8 cellular contexts compared by ENCODE assay signal in genomic region chr17:36486204-36487194, GRCh38. TPM values are rescaled to one million over a fixed set of nuclear protein-coding genes. Genes with fewer than 3 reads are reported as not detected.
DNase-seq lines count a peak whose midpoint lies in the region; ATAC-seq and TF ChIP-seq lines count a peak whose summit lies in the region.

TSS of gene ZNHIT3 (plus strand) at chr17:36486681. CDS start at chr17:36486700, 19 bp downstream.

- 0 out of 2 replicates have a peak, but pooled peaks cover 3% of the 10 kb centered on the region for H3F3A ChIP-seq in GM23338 (replicated peaks; ENCODE audit: low read depth)

- no peak for TF ChIP-seq CTCF in DND-41 (IDR thresholded peaks at IDR 0.05; ENCODE audit: borderline replicate concordance, extremely low read depth, low read length, poor library complexity, severe bottlenecking)
- TF ChIP-seq CTCF in GM23338 (conservative IDR thresholded peaks at IDR 0.05; ENCODE audit: low read depth in 2 of 2): no peak

- H3K36me3 ChIP-seq in DND-41 (ENCODE audit: insufficient read depth, low read length): peaks cover 16% of the 10 kb centered on the region
- H3K36me3 ChIP-seq in GM23338 (ENCODE audit: insufficient read depth): no peaks in the 10 kb centered on the region

- H3K9me2 ChIP-seq in GM23338 (ENCODE audit: insufficient read depth): no peaks in the 10 kb centered on the region

- H3K27ac ChIP-seq in DND-41 (ENCODE audit: low read length): peak within 1 kb of the TSS; percentile 84
- 0 out of 2 replicates have a peak within 1 kb of the TSS, but pooled peaks have one; percentile 70 for H3K27ac ChIP-seq in GM23338 (ENCODE audit: low read depth)

- H3K4me3 ChIP-seq in DND-41 (ENCODE audit: low read depth in 1 of 2, low read length in 2 of 2): peak within 1 kb of the TSS; percentile 82 to 99
- H3K4me3 ChIP-seq in GM23338: peak within 1 kb of the TSS; percentile 87

- H3K9me3 ChIP-seq in DND-41 (ENCODE audit: insufficient read depth, low read length, severe bottlenecking): no peaks in the 10 kb centered on the region

- peak within 1 kb of the TSS; percentile 73 for H3K9ac ChIP-seq in DND-41 (ENCODE audit: low read depth, low read length)

- H3K27me3 Mint-ChIP-seq in GM23338 (ENCODE audit: insufficient read depth, low read depth, poor library complexity) (peaks cover 33% of the 10 kb centered on the region), naive B cell (peaks cover 9 to 22% (median 11%) of the 10 kb centered on the region in 3 donors)

- peak within 1 kb of the TSS; percentile 100 for H3K4me3 Mint-ChIP-seq in GM23338
- peak within 1 kb of the TSS; percentile 96 to 100 (median 100) for H3K4me3 Mint-ChIP-seq in naive B cell
- peak within 1 kb of the TSS; percentile 98 for H3K4me3 Mint-ChIP-seq in stimulated activated effector memory CD8-positive, alpha-beta T cell treated with anti-CD3 and anti-CD28 coated beads, Interleukin-12 subunit alpha, Interleukin-12 subunit beta, amount 100 ng/mL, for 72 hours

- H3K4me1 Mint-ChIP-seq in GM23338 (peaks cover 19% of the 10 kb centered on the region), naive B cell (peaks cover 38 to 68% (median 63%) of the 10 kb centered on the region in 3 donors)
- H3K4me1 Mint-ChIP-seq in stimulated activated effector memory CD8-positive, alpha-beta T cell treated with anti-CD3 and anti-CD28 coated beads, Interleukin-12 subunit alpha, Interleukin-12 subunit beta, amount 100 ng/mL, for 72 hours: peaks cover 51% of the 10 kb centered on the region

- H3K4me1 ChIP-seq in DND-41 (ENCODE audit: insufficient read depth, low read length) (peaks cover 40% of the 10 kb centered on the region), GM23338 (ENCODE audit: insufficient read depth) (peaks cover 5% of the 10 kb centered on the region)

- H3K4me2 ChIP-seq in DND-41 (ENCODE audit: insufficient read depth, low read length): peak within 1 kb of the TSS; percentile 89
- peak within 1 kb of the TSS; percentile 94 for H3K4me2 ChIP-seq in GM23338

- H2AFZ ChIP-seq in DND-41 (ENCODE audit: low read depth, low read length): peak within 1 kb of the TSS; percentile 97
- H2AFZ ChIP-seq in GM23338: peak within 1 kb of the TSS; percentile 95

- H3K9me3 Mint-ChIP-seq in GM23338: peaks cover 15% of the 10 kb centered on the region
- peaks cover 0 to 2% (median 0%) of the 10 kb centered on the region in 7 donors for H3K9me3 Mint-ChIP-seq in naive B cell
- no peaks in the 10 kb centered on the region for H3K9me3 Mint-ChIP-seq in stimulated activated effector memory CD8-positive, alpha-beta T cell treated with anti-CD3 and anti-CD28 coated beads, Interleukin-12 subunit alpha, Interleukin-12 subunit beta, amount 100 ng/mL, for 72 hours

- no peaks in the 10 kb centered on the region for H3K27me3 ChIP-seq in DND-41 (ENCODE audit: insufficient read depth, low read length, poor library complexity)
- H3K27me3 ChIP-seq in GM23338 (ENCODE audit: insufficient read depth): peaks cover 32% of the 10 kb centered on the region

- H3K79me2 ChIP-seq in DND-41 (ENCODE audit: insufficient read depth, low read length) (peaks cover 58% of the 10 kb centered on the region), GM23338 (replicated peaks; ENCODE audit: insufficient read depth) (peaks cover 47% of the 10 kb centered on the region)

- peak; percentile 98 for ATAC-seq in DND-41 (ENCODE audit: insufficient read depth, low read depth)
- ATAC-seq in GM23338: peak; percentile 74
- ATAC-seq in naive B cell (ENCODE audit: low read depth in 2 of 2): peak; percentile 93 to 94
- peak; percentile 95 for ATAC-seq in stimulated activated effector memory CD8-positive, alpha-beta T cell treated with anti-CD3 and anti-CD28 coated beads, Interleukin-12 subunit alpha, Interleukin-12 subunit beta, amount 100 ng/mL, for 72 hours

- DNase-seq in DND-41: peak; percentile 93
- DNase-seq in GM23338 (ENCODE audit: low spot score): peak; percentile 98
- DNase-seq in Kasumi-1 (lab: John Stamatoyannopoulos, UW): peak; percentile 98 to 99
- peak; percentile 97 for DNase-seq in RKO (ENCODE audit: low spot score)
- DNase-seq in activated T-helper 1 cell treated with Interleukin-2 at 50 U/mL for 16 hours (ENCODE audit: low read depth): peak; percentile 81
- peak; percentile 93 for DNase-seq in fibroblast of gingiva (ENCODE audit: low read depth)
- peak; percentile 88 for DNase-seq in naive B cell
- peak; percentile 72 to 93 for DNase-seq in stimulated activated effector memory CD8-positive, alpha-beta T cell treated with anti-CD3 and anti-CD28 coated beads, Interleukin-12 subunit alpha, Interleukin-12 subunit beta, amount 100 ng/mL, for 72 hours (ENCODE audit: low spot score in 2 of 2)

- peaks cover 22% of the 10 kb centered on the region for H3K36me3 Mint-ChIP-seq in GM23338 (ENCODE audit: low read depth)
- H3K36me3 Mint-ChIP-seq in naive B cell: peaks cover 4 to 7% of the 10 kb centered on the region in 2 donors
- H3K36me3 Mint-ChIP-seq in stimulated activated effector memory CD8-positive, alpha-beta T cell treated with anti-CD3 and anti-CD28 coated beads, Interleukin-12 subunit alpha, Interleukin-12 subunit beta, amount 100 ng/mL, for 72 hours: peaks cover 50% of the 10 kb centered on the region

- H3K27ac Mint-ChIP-seq in GM23338 (peak within 1 kb of the TSS; percentile 99), naive B cell (peak within 1 kb of the TSS; percentile 96 to 99 (median 98))
- H3K27ac Mint-ChIP-seq in stimulated activated effector memory CD8-positive, alpha-beta T cell treated with anti-CD3 and anti-CD28 coated beads, Interleukin-12 subunit alpha, Interleukin-12 subunit beta, amount 100 ng/mL, for 72 hours: peak within 1 kb of the TSS; percentile 99

- peaks cover 13% of the 10 kb centered on the region for H4K20me1 ChIP-seq in DND-41 (ENCODE audit: insufficient read depth, low read length)
- H4K20me1 ChIP-seq in GM23338 (replicated peaks; ENCODE audit: insufficient read depth): peaks cover 36% of the 10 kb centered on the region; the same call in 1 of the 2 replicates

TF ChIP-seq in GM23338, 12 proteins besides CTCF, POLR2A, EP300 and RAD21 (continues in another document):
- no peak for TF ChIP-seq NANOG (IDR thresholded peaks at IDR 0.05; ENCODE audit: borderline replicate concordance)
- TF ChIP-seq, protein P1, sequence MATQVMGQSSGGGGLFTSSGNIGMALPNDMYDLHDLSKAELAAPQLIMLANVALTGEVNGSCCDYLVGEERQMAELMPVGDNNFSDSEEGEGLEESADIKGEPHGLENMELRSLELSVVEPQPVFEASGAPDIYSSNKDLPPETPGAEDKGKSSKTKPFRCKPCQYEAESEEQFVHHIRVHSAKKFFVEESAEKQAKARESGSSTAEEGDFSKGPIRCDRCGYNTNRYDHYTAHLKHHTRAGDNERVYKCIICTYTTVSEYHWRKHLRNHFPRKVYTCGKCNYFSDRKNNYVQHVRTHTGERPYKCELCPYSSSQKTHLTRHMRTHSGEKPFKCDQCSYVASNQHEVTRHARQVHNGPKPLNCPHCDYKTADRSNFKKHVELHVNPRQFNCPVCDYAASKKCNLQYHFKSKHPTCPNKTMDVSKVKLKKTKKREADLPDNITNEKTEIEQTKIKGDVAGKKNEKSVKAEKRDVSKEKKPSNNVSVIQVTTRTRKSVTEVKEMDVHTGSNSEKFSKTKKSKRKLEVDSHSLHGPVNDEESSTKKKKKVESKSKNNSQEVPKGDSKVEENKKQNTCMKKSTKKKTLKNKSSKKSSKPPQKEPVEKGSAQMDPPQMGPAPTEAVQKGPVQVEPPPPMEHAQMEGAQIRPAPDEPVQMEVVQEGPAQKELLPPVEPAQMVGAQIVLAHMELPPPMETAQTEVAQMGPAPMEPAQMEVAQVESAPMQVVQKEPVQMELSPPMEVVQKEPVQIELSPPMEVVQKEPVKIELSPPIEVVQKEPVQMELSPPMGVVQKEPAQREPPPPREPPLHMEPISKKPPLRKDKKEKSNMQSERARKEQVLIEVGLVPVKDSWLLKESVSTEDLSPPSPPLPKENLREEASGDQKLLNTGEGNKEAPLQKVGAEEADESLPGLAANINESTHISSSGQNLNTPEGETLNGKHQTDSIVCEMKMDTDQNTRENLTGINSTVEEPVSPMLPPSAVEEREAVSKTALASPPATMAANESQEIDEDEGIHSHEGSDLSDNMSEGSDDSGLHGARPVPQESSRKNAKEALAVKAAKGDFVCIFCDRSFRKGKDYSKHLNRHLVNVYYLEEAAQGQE (IDR thresholded peaks at IDR 0.05; ENCODE audit: unreplicated experiment): peak; percentile 29
- TF ChIP-seq ETS1 (IDR thresholded peaks at IDR 0.05): peak; percentile 85

RNA-seq across cellular contexts. Expression of gene ZNHIT3, which starts in this region (rescaled TPM):
- 50.5 and 81.9 TPM in 2 replicates for total RNA-seq in GM23338 (2014; rRNA removed; shearing (Covaris generic))
- polyA plus RNA-seq in GM23338 (2016; fragmentation: Nextera tagmentation; extraction: Ambion mirVana): 128 and 137 TPM in 2 replicates
- 10 to 100 TPM; 72.3 to 99.5 (median 88.4) TPM for polyA plus RNA-seq in naive B cell (ENCODE audit: low read depth in 6 of 6)

Comparison
In these comparisons a context has a peak if more than half of its experiments do, and no peak if none do; other contexts are left out.
1. Peak in every context shown above with its lines: DNase-seq, ATAC-seq, H3K4me3 ChIP-seq and H3K27ac ChIP-seq.